ENCODE assay signal across 8 cellular contexts in genomic region chr7:138979988-138980574, GRCh38. TPM values are rescaled to one million over a fixed set of nuclear protein-coding genes. Genes with fewer than 3 reads are reported as not detected.
DNase-seq lines count a peak whose midpoint lies in the region; ATAC-seq and TF ChIP-seq lines count a peak whose summit lies in the region.

No MANE protein-coding gene starts in this region.

- H3K36me3 ChIP-seq in hepatocyte (replicated peaks; ENCODE audit: insufficient read depth, low read depth): no peaks in the 10 kb centered on the region
- H3K36me3 ChIP-seq in spleen: no peaks in the 10 kb centered on the region

- TF ChIP-seq POLR2A in spleen (IDR thresholded peaks at IDR 0.05): no peak

- intact Hi-C loops in spleen (cut with DNase I; ENCODE audit: low total_unique reads): no loop called here

- no peaks in the 10 kb centered on the region for H3K9me3 ChIP-seq in hepatocyte (ENCODE audit: low read depth)
- H3K9me3 ChIP-seq in spleen: no peaks in the 10 kb centered on the region

- 11% methylated on average over 9 of the region's 9 CpGs for WGBS in hepatocyte (ENCODE audit: low lambda C conversion rate, missing lambda C conversion rate)
- 53 to 67% (median 59%) methylated on average over 9 of the region's 9 CpGs for WGBS in spleen, 5 donors

- peak overlapping the region; percentile 91 for H3K4me3 ChIP-seq in hepatocyte
- peak overlapping the region in 6 of 8 donors; percentile 47 to 79 (median 55) for H3K4me3 ChIP-seq in spleen

- peak overlapping the region; percentile 96 for H3K4me2 ChIP-seq in hepatocyte

- H3K27me3 ChIP-seq in hepatocyte (no peaks in the 10 kb centered on the region), spleen (replicated peaks in 1 of 7) (peaks cover 0 to 49% (median 14%) of the 10 kb centered on the region in 7 donors)

- H3K27ac ChIP-seq in hepatocyte (peak overlapping the region; percentile 77), spleen (no peak overlapping the region)

- peaks cover 50% of the 10 kb centered on the region for H3K79me2 ChIP-seq in hepatocyte

- H3K4me1 ChIP-seq in hepatocyte (ENCODE audit: insufficient read depth): peaks cover 20% of the 10 kb centered on the region
- peaks cover 4 to 22% (median 19%) of the 10 kb centered on the region in 6 donors for H3K4me1 ChIP-seq in spleen

- ATAC-seq in SK-N-SH treated with all-trans-retinoic acid at 6 μM for 48 hours: peak; percentile 45
- no peak for ATAC-seq in HG03175 (IDR thresholded peaks at IDR 0.05; ENCODE audit: unreplicated experiment)

- no peaks in the 10 kb centered on the region for H3K9me2 ChIP-seq in hepatocyte (replicated peaks; ENCODE audit: insufficient read depth)

- TF ChIP-seq CTCF in hepatocyte (IDR thresholded peaks at IDR 0.05; ENCODE audit: poor library complexity) (no peak), spleen (IDR thresholded peaks at IDR 0.05 in 8 of 11, conservative IDR thresholded peaks at IDR 0.05 in 3 of 11) (no peak)

- H4K20me1 ChIP-seq in hepatocyte (ENCODE audit: insufficient read depth, poor library complexity, severe bottlenecking): peaks cover 3% of the 10 kb centered on the region

- DNase-seq in NCI-H1417 (lab: John Stamatoyannopoulos, UW) (peak; percentile 38 to 72 (median 40)), NCI-H1417 treated with DMSO at 0.1 percent for 48 hours (lab: John Stamatoyannopoulos, UW) (no peak), hepatocyte (ENCODE audit: low spot score) (no peak), spleen (no peak), NCI-H510A treated with DMSO at 0.1 percent for 48 hours (lab: John Stamatoyannopoulos, UW) (no peak), NCI-H2196 (lab: John Stamatoyannopoulos, UW; ENCODE audit: unreplicated experiment) (no peak)

- H2AFZ ChIP-seq in hepatocyte: peak overlapping the region; percentile 92

TF ChIP-seq in SK-N-SH treated with all-trans-retinoic acid at 6 μM for 48 hours, 23 proteins besides CTCF, POLR2A, EP300 and RAD21:
- TF ChIP-seq BACH2 (CRISPR knock-in tag; IDR thresholded peaks at IDR 0.05; ENCODE audit: borderline replicate concordance) (no peak), PATZ1 (CRISPR knock-in tag; IDR thresholded peaks at IDR 0.05; ENCODE audit: borderline replicate concordance) (no peak), ZFP30 (CRISPR knock-in tag; IDR thresholded peaks at IDR 0.05) (no peak), ISL1 (CRISPR knock-in tag; IDR thresholded peaks at IDR 0.05) (no peak), POU6F1 (CRISPR knock-in tag; IDR thresholded peaks at IDR 0.05; ENCODE audit: borderline replicate concordance, low read depth) (no peak), ESRRG (CRISPR knock-in tag; IDR thresholded peaks at IDR 0.05) (0 out of 2 replicates have a peak, but pooled peaks have one; percentile 17)
TF ChIP-seq in SK-N-SH treated with all-trans-retinoic acid at 6 μM for 48 hours: peak in this region for 1.

RNA-seq across cellular contexts. Expression of gene KIAA1549, which starts 1.1 kb away (rescaled TPM):
- total RNA-seq in hepatocyte (5.7 and 7.3 TPM in 2 replicates), spleen (1 to 10 TPM in 4 of 7 donors, under 1 TPM in 3; 0.67 to 1.8 (median 1.0) TPM)
- polyA plus RNA-seq in hepatocyte (2.8 and 3.4 TPM in 2 replicates), spleen (under 1 TPM; 0.03 to 0.10 (median 0.09) TPM)

RNA-seq across cellular contexts. Expression of gene ZC3HAV1L, which starts 55.8 kb away (rescaled TPM):
- total RNA-seq in hepatocyte (29.0 and 29.9 TPM in 2 replicates), spleen (10 to 100 TPM; 11.1 to 27.7 (median 12.9) TPM)
- polyA plus RNA-seq in hepatocyte (10.3 and 11.6 TPM in 2 replicates), spleen (under 1 TPM; 0.08 to 0.93 (median 0.15) TPM)

Comparison
In these comparisons a context has a peak if more than half of its experiments do, and no peak if none do; other contexts are left out.
1. DNase-seq: peak in NCI-H1417 (3 of 3); none in NCI-H1417 treated with DMSO at 0.1 percent for 48 hours (single experiment), hepatocyte (single experiment), spleen (single experiment), NCI-H510A treated with DMSO at 0.1 percent for 48 hours (single experiment) and NCI-H2196 (single experiment).